ENCODE assay signal across 26 cellular contexts in genomic region chr12:79747274-79747673, GRCh38.
"Had no signal": no experiment of that assay in that cellular context is flagged by ENCODE, and none has a peak within 500 bp of the region (broad histone marks: within the 10 kb centered on the region; RNA-seq: fewer than 3 reads in every experiment).

No MANE protein-coding gene starts in this region.

- DNase-seq: activated CD4-positive, alpha-beta T cell treated with anti-CD3 and anti-CD28 coated beads for 36 hours; activated CD4-positive, alpha-beta T cell treated with anti-CD3 and anti-CD28 coated beads, Interleukin-2, amount 50 U/mL, for 4 hours; activated CD4-positive, CD25-positive, alpha-beta regulatory T cell; activated CD8-positive, alpha-beta memory T cell treated with anti-CD3 and anti-CD28 coated beads, Interleukin-2, amount 10 ng/mL, durations not matched to agents 7 days and 5 days; activated effector memory CD4-positive, alpha-beta T cell treated with Interleukin-2 at 50 U/mL for 16 hours; activated naive CD4-positive, alpha-beta T cell; activated T-cell treated with anti-CD3 and anti-CD28 coated beads, Interleukin-2, amount 50 U/mL, for 24 hours; aorta; NCI-H1105 treated with DMSO at 0.1 percent for 48 hours; NCI-H1436 treated with DMSO at 0.1 percent for 48 hours; NCI-H187; NCI-H2081; NCI-H446; NCI-H524; NCI-H82; NK-92 treated with Interleukin-12 subunit alpha and Interleukin-12 subunit beta, amount 100 ng/mL, for 24 hours; OCI-M1; Right ventricle myocardium superior; SJCRH30; SK-N-SH; T-helper 1 cell had no signal

- H3K4me2 ChIP-seq: KMS-11, SK-N-SH had no signal

- H3K4me1 ChIP-seq: SJCRH30 had no signal

- H3K27ac ChIP-seq: cardiac muscle cell, KMS-11, RWPE1, SJCRH30, VCaP had no signal

- H3K9ac ChIP-seq: KMS-11, SK-N-SH had no signal

- H3K4me3 ChIP-seq: cardiac muscle cell, SJCRH30 had no signal

- ATAC-seq: activated CD4-positive, alpha-beta T cell treated with anti-CD3 and anti-CD28 coated beads for 36 hours; activated CD8-positive, alpha-beta memory T cell treated with anti-CD3 and anti-CD28 coated beads, Interleukin-2, amount 10 ng/mL, durations not matched to agents 7 days and 5 days; Panc1 had no signal

- H3K27me3 ChIP-seq: cardiac muscle cell, SJCRH30 had no signal

- H3K36me3 ChIP-seq: cardiac muscle cell, SJCRH30 had no signal

- H3K9me3 ChIP-seq: SJCRH30, SK-N-SH had no signal
